Comparison of ENCODE assay signal across 14 cellular contexts in the genomic region with DNA sequence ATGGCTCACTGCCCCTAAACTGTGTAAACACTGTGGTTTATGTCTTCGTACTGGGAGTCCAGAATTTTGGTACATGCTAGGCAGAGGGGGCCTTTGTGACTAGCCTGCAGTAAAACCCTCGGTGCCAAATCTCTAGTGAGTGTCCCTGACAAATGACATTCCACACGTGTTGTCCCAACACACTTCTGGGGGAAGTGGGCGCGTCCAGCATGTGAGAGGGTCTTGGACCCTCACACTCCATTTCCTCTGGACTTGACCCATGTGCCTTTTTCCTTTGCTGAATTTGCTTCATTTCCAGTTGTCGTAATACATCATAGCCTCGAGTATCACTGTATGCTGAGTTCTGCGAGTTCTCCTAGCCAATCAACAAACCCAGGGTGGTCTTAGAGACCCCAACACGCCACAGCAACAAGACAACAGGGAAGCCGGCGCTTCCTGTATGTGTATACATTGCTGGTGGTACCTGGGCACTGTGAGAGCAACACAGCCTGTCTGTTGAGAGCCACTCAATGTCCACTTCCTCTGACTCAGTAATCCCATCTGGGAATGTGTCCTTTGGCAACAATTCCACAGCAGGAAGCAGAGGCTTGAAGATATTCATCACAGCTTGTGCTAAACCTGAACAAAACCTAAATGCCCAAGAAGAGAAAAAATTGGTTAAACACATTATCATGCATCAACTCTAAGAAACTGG. TPM values are rescaled to one million over a fixed set of nuclear protein-coding genes. Genes with fewer than 3 reads are reported as not detected.
A peak's percentile ranks its signal among the peaks of the same experiment; 100 is the strongest.
DNase-seq lines count a peak whose midpoint lies in the region; ATAC-seq, FAIRE-seq and TF ChIP-seq lines count a peak whose summit lies in the region.
"Had no signal": no experiment of that assay in that cellular context is flagged by ENCODE, and none has a peak within 500 bp of the region (broad histone marks: within the 10 kb centered on the region; RNA-seq: fewer than 3 reads in every experiment).

No MANE protein-coding gene starts in this region.

- no peak for TF ChIP-seq CTCF in epithelial cell of esophagus (IDR thresholded peaks at IDR 0.05; ENCODE audit: insufficient read depth, low read depth, low read length, missing control alignments)

- no peak overlapping the region for H3K4me3 ChIP-seq in epithelial cell of esophagus (ENCODE audit: low read length)
- H3K4me3 ChIP-seq: left lung had no signal

- no peak for FAIRE-seq in frontal cortex (lab: Jason Lieb, UNC)

- peak; percentile 70 for DNase-seq in EL
- peak; percentile 75 for DNase-seq in RPMI7951 (ENCODE audit: low read depth)
- DNase-seq in epithelial cell of esophagus (ENCODE audit: low read depth), result peak; percentile 64
- peak; percentile 25 for DNase-seq in renal cortical epithelial cell (ENCODE audit: low read depth)
- DNase-seq in frontal cortex (ENCODE audit: low spot score in 2 of 2), result no peak
- DNase-seq in activated CD4-positive, alpha-beta T cell treated with anti-CD3 and anti-CD28 coated beads, Interleukin-2, amount 50 U/mL, for 48 hours, result no peak
- DNase-seq in OCI-M1 (lab: John Stamatoyannopoulos, UW), result no peak
- DNase-seq: activated CD4-positive, alpha-beta T cell treated with anti-CD3 and anti-CD28 coated beads for 1 hour; left lung; NCI-H2227 treated with DMSO at 0.1 percent for 48 hours; stimulated activated CD4-positive, alpha-beta T cell treated with anti-CD3 and anti-CD28 coated beads, Interleukin-4, amount 100 ng/mL, for 24 hours; stimulated activated naive CD8-positive, alpha-beta T cell treated with anti-CD3 and anti-CD28 coated beads, Interleukin-15, amount 100 ng/mL, for 72 hours had no signal

- no peak for ATAC-seq in HG02938 (IDR thresholded peaks at IDR 0.05; ENCODE audit: unreplicated experiment)
- ATAC-seq: activated T-helper 17 cell treated with anti-CD3 and anti-CD28 coated beads, Interleukin-2, amount 50 U/mL, for 72 hours; left lung; stimulated activated naive CD8-positive, alpha-beta T cell treated with anti-CD3 and anti-CD28 coated beads, Interleukin-15, amount 100 ng/mL, for 72 hours had no signal

RNA-seq across cellular contexts. Expression of a gene that starts 26.9 kb away (rescaled TPM):
- 34.5 and 41.3 TPM in 2 replicates for total RNA-seq in RPMI7951 (2014; rRNA removed; shearing (Covaris generic))
- total RNA-seq in renal cortical epithelial cell (36.1 and 81.1 TPM in 2 replicates), frontal cortex (7.3 TPM)

Comparison
In these comparisons a context has a peak if more than half of its experiments do, and no peak if none do; other contexts are left out.
1. DNase-seq: peak in EL (single experiment), RPMI7951 (single experiment), epithelial cell of esophagus (single experiment) and renal cortical epithelial cell (single experiment); none in frontal cortex (0 of 2), activated CD4-positive, alpha-beta T cell treated with anti-CD3 and anti-CD28 coated beads, Interleukin-2, amount 50 U/mL, for 48 hours (0 of 2) and OCI-M1 (single experiment).